23 cellular contexts compared by ENCODE assay signal in genomic region chr3:177942911-177943310, GRCh38.
DNase-seq lines count a peak whose midpoint lies in the region; ATAC-seq, FAIRE-seq and TF ChIP-seq lines count a peak whose summit lies in the region.
"Had no signal": no experiment of that assay in that cellular context is flagged by ENCODE, and none has a peak within 500 bp of the region (broad histone marks: within the 10 kb centered on the region; RNA-seq: fewer than 3 reads in every experiment).

No MANE protein-coding gene starts in this region.

- TF ChIP-seq CTCF in CD8-positive, alpha-beta T cell (IDR thresholded peaks at IDR 0.05): no peak
- TF ChIP-seq CTCF in kidney (IDR thresholded peaks at IDR 0.05; ENCODE audit: borderline replicate concordance, extremely low read depth, insufficient read depth) (no peak), neutrophil (IDR thresholded peaks at IDR 0.05) (no peak), stomach (IDR thresholded peaks at IDR 0.05) (no peak)

- POLR2A ChIA-PET in CD8-positive, alpha-beta T cell (lab: Charles Lee): interaction anchor here (0.6 kb wide), 1 partner anchor 1102 kb away, joined by 4 read pairs; no protein-coding TSS in a partner anchor

- ATAC-seq in CD8-positive, alpha-beta T cell: no peak
- ATAC-seq: A549, GM23338, HCT116 had no signal

- H3K9me3 ChIP-seq in CD8-positive, alpha-beta T cell (ENCODE audit: low read length): no peaks in the 10 kb centered on the region
- H3K9me3 ChIP-seq in kidney (ENCODE audit: control insufficient read depth in 1 of 2, low read length in 2 of 2) (no peaks in the 10 kb centered on the region), neutrophil (no peaks in the 10 kb centered on the region), stomach (no peaks in the 10 kb centered on the region)
- H3K9me3 ChIP-seq: A549, BE2C had no signal

- H3K9me3 Mint-ChIP-seq in activated naive CD4-positive, alpha-beta T cell treated with anti-CD3 and anti-CD28 coated beads, Interleukin-2, amount 50 U/mL, for 24 hours: peaks cover 4% of the 10 kb centered on the region
- peaks cover 3% of the 10 kb centered on the region for H3K9me3 Mint-ChIP-seq in CD8-positive, alpha-beta T cell
- H3K9me3 Mint-ChIP-seq: CD8-positive, alpha-beta memory T cell; GM23338; H9 had no signal

- TF ChIP-seq POLR2A in stomach (IDR thresholded peaks at IDR 0.05): no peak

- 92 to 97% (median 93%) methylated on average over 2 of the region's 2 CpGs for WGBS in stomach, 5 donors

- intact Hi-C loops in CD8-positive, alpha-beta T cell (cut with DNase I, micrococcal nuclease): no loop called here
- intact Hi-C loops in kidney (cut with DNase I) (no loop called here), stomach (cut with DNase I; ENCODE audit: low total_unique reads) (no loop called here)

- H3K9ac ChIP-seq in kidney (ENCODE audit: low read length in 2 of 2): no peak overlapping the region
- H3K9ac ChIP-seq: BLaER1 treated with 17β-estradiol and CSF1 and Interleukin-3, amounts not matched to agents 10 nM and 100 nM had no signal

- no peaks in the 10 kb centered on the region for H3K27me3 ChIP-seq in CD8-positive, alpha-beta T cell (ENCODE audit: insufficient read depth, low read length)
- H3K27me3 ChIP-seq in neutrophil: no peaks in the 10 kb centered on the region
- no peaks in the 10 kb centered on the region for H3K27me3 ChIP-seq in stomach
- H3K27me3 ChIP-seq: BE2C; BLaER1 treated with 17β-estradiol and CSF1 and Interleukin-3, amounts not matched to agents 10 nM and 100 nM had no signal

- no peak overlapping the region for H3K27ac ChIP-seq in CD8-positive, alpha-beta T cell (ENCODE audit: low read depth, low read length)
- no peak overlapping the region for H3K27ac ChIP-seq in kidney (ENCODE audit: low read depth in 2 of 2, low read length in 2 of 2)
- peak overlapping the region; percentile 83 for H3K27ac ChIP-seq in neutrophil
- H3K27ac ChIP-seq in stomach: no peak overlapping the region
- H3K27ac ChIP-seq: A549 had no signal

- TF ChIP-seq EP300 in stomach (IDR thresholded peaks at IDR 0.05): no peak

- H3K36me3 Mint-ChIP-seq in activated naive CD4-positive, alpha-beta T cell treated with anti-CD3 and anti-CD28 coated beads, Interleukin-2, amount 50 U/mL, for 24 hours: peaks cover 3% of the 10 kb centered on the region
- H3K36me3 Mint-ChIP-seq in CD8-positive, alpha-beta T cell: no peaks in the 10 kb centered on the region

- H3K4me1 ChIP-seq in CD8-positive, alpha-beta T cell (ENCODE audit: insufficient read depth, low read length): peaks cover 29% of the 10 kb centered on the region
- H3K4me1 ChIP-seq in kidney (ENCODE audit: control insufficient read depth in 1 of 2, insufficient read depth in 1 of 2, low read depth in 1 of 2, low read length in 2 of 2) (no peaks in the 10 kb centered on the region), neutrophil (ENCODE audit: control insufficient read depth in 1 of 2, insufficient read depth in 1 of 2, low read depth in 1 of 2, low read length in 1 of 2) (peaks cover 23 to 29% of the 10 kb centered on the region in 2 experiments), stomach (no peaks in the 10 kb centered on the region)
- H3K4me1 ChIP-seq: BE2C had no signal

- H3K27me3 Mint-ChIP-seq in activated naive CD4-positive, alpha-beta T cell treated with anti-CD3 and anti-CD28 coated beads, Interleukin-2, amount 50 U/mL, for 24 hours: no peaks in the 10 kb centered on the region
- no peaks in the 10 kb centered on the region for H3K27me3 Mint-ChIP-seq in CD8-positive, alpha-beta T cell (ENCODE audit: low read depth)

- no peaks in the 10 kb centered on the region for H3K36me3 ChIP-seq in CD8-positive, alpha-beta T cell (ENCODE audit: insufficient read depth, low read length)
- H3K36me3 ChIP-seq in kidney (ENCODE audit: control insufficient read depth in 1 of 2, insufficient read depth in 2 of 2, low read length in 2 of 2) (no peaks in the 10 kb centered on the region), neutrophil (no peaks in the 10 kb centered on the region), stomach (no peaks in the 10 kb centered on the region)
- H3K36me3 ChIP-seq: BE2C had no signal

- FAIRE-seq in kidney (lab: Jason Lieb, UNC): peak; percentile 70
- FAIRE-seq: A549, D721Med, GM12891, GM18507 had no signal

- no peak overlapping the region for H3K4me3 ChIP-seq in CD8-positive, alpha-beta T cell (ENCODE audit: low read depth, low read length)
- H3K4me3 ChIP-seq in kidney (ENCODE audit: low read length in 2 of 2) (no peak overlapping the region), neutrophil (ENCODE audit: low read depth in 1 of 2, low read length in 1 of 2) (no peak overlapping the region), stomach (no peak overlapping the region)
- H3K4me3 ChIP-seq: A549, GM23338 had no signal

- H3K4me3 Mint-ChIP-seq in activated naive CD4-positive, alpha-beta T cell treated with anti-CD3 and anti-CD28 coated beads, Interleukin-2, amount 50 U/mL, for 24 hours: peak overlapping the region; percentile 3
- H3K4me3 Mint-ChIP-seq in CD8-positive, alpha-beta T cell: no peak overlapping the region
- H3K4me3 Mint-ChIP-seq: GM23338, H9 had no signal

- H3K4me1 Mint-ChIP-seq in activated naive CD4-positive, alpha-beta T cell treated with anti-CD3 and anti-CD28 coated beads, Interleukin-2, amount 50 U/mL, for 24 hours: peaks cover 46% of the 10 kb centered on the region
- peaks cover 33% of the 10 kb centered on the region for H3K4me1 Mint-ChIP-seq in CD8-positive, alpha-beta T cell (ENCODE audit: low read depth)

- CTCF ChIA-PET in CD8-positive, alpha-beta T cell (lab: Charles Lee): no interaction called here

- H3K27ac Mint-ChIP-seq in activated naive CD4-positive, alpha-beta T cell treated with anti-CD3 and anti-CD28 coated beads, Interleukin-2, amount 50 U/mL, for 24 hours: peak overlapping the region; percentile 35
- H3K27ac Mint-ChIP-seq in CD8-positive, alpha-beta T cell: peak overlapping the region; percentile 53
- H3K27ac Mint-ChIP-seq: CD8-positive, alpha-beta memory T cell; GM23338 had no signal

- DNase-seq in activated naive CD4-positive, alpha-beta T cell treated with Interleukin-2 at 50 U/mL for 16 hours: no peak
- DNase-seq in CD8-positive, alpha-beta T cell: no peak
- DNase-seq in kidney: no peak
- DNase-seq in stomach: no peak
- no peak for DNase-seq in OCI-M1 (lab: John Stamatoyannopoulos, UW)
- DNase-seq: 8988T; ACHN; AML-193; BE2C; CD8-positive, alpha-beta memory T cell; DMS 273 treated with DMSO at 0.1 percent for 48 hours; DMS79 treated with DMSO at 0.1 percent for 48 hours; GF-D8; H9 had no signal
